1 cellular context compared by ENCODE assay signal in the genomic region with DNA sequence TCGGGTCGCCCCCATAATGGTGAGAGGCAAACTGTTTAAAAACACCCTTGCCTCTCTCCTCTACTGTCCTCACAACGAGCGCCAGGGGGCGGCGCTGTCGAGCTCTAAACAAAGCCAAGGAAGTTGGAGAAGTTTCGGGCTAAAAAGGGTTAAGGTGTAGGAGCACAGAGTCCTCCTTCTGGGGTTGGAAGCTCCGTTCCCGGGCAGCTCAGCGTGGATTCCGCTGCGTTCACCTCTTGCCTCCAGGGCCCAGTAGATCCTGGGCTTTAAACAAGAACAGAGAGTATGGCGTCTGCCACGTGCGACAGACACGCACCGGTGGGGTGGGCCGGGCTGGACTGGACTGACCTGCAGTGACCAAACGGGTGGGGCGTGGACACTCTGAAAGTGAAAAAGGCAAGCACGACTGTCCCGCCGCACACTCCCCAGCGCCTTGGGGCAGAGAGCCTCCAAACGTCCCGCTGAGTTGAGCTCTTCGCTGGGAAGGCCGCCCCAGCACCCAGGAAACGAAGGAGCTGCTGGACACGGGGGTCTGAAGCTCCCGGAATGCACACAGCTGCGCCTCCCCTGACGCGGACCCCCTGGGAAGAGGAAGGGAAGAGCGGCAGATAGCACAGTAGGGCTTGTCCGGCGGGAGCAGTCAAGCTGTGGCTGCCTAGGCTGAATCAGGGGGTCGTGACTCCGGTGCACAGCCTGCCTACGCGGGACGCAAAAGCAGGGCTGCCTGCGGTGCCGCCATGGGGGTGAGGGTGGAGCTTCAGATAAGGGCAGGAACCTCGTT.
TF ChIP-seq lines count a peak whose summit lies in the region.

No MANE protein-coding gene starts in this region.

TF ChIP-seq in K562, 482 proteins besides CTCF, POLR2A, EP300 and RAD21 (continued from another document and continues in another):
- TF ChIP-seq, protein P1, sequence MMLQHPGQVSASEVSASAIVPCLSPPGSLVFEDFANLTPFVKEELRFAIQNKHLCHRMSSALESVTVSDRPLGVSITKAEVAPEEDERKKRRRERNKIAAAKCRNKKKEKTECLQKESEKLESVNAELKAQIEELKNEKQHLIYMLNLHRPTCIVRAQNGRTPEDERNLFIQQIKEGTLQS (IDR thresholded peaks at IDR 0.05), result no peak
- TF ChIP-seq, protein P1 (CRISPR knock-in tag; conservative IDR thresholded peaks at IDR 0.05), result no peak
- TF ChIP-seq NR2C1 (IDR thresholded peaks at IDR 0.05) (no peak), NR2C1 (tag; IDR thresholded peaks at IDR 0.05) (0 out of 2 replicates have a peak, but pooled peaks have one; percentile 35), HDAC3 (IDR thresholded peaks at IDR 0.05; ENCODE audit: borderline replicate concordance, partially characterized antibody) (no peak), JUN (IDR thresholded peaks at IDR 0.05; ENCODE audit: borderline replicate concordance, low read depth, low read length) (peak; percentile 11; the same call in 1 of the 2 replicates), JUN (CRISPR knock-in tag; IDR thresholded peaks at IDR 0.05; ENCODE audit: borderline replicate concordance) (no peak), MCM5 (IDR thresholded peaks at IDR 0.05; ENCODE audit: low read depth) (no peak), NFE2L1 (tag; IDR thresholded peaks at IDR 0.05; ENCODE audit: borderline replicate concordance, low read depth) (no peak), RBM17 (IDR thresholded peaks at IDR 0.05; ENCODE audit: borderline replicate concordance, low read depth, low read length) (no peak), PTBP1 (IDR thresholded peaks at IDR 0.05; ENCODE audit: low read depth, low read length) (no peak), ZNF436 (CRISPR knock-in tag; IDR thresholded peaks at IDR 0.05) (no peak), NFE2 (IDR thresholded peaks at IDR 0.05; ENCODE audit: low read depth) (no peak), ZNF212 (CRISPR knock-in tag; IDR thresholded peaks at IDR 0.05) (no peak), ZNF77 (CRISPR knock-in tag; IDR thresholded peaks at IDR 0.05) (no peak), TGIF2 (CRISPR knock-in tag; IDR thresholded peaks at IDR 0.05) (no peak), CCNT2 (IDR thresholded peaks at IDR 0.05; ENCODE audit: borderline replicate concordance, extremely low read depth, insufficient read length, low read depth, low read length) (no peak), ZNF408 (CRISPR knock-in tag; IDR thresholded peaks at IDR 0.05; ENCODE audit: low read depth) (no peak), ZSCAN29 (IDR thresholded peaks at IDR 0.05) (no peak), XRCC4 (IDR thresholded peaks at IDR 0.05; ENCODE audit: extremely low read depth, insufficient read depth, insufficient read length) (no peak), NR2C2 (CRISPR knock-in tag; IDR thresholded peaks at IDR 0.05) (no peak), NR2C2 (tag; IDR thresholded peaks at IDR 0.05) (peak; percentile 60), SMAD3 (CRISPR knock-in tag; conservative IDR thresholded peaks at IDR 0.05) (no peak), RBM22 (IDR thresholded peaks at IDR 0.05; ENCODE audit: low read depth, low read length, poor library complexity, severe bottlenecking) (no peak), SAFB2 (IDR thresholded peaks at IDR 0.05; ENCODE audit: borderline replicate concordance, low read depth, low read length, severe bottlenecking) (no peak), OTX1 (CRISPR knock-in tag; IDR thresholded peaks at IDR 0.05) (no peak), SLC30A9 (CRISPR knock-in tag; IDR thresholded peaks at IDR 0.05) (no peak), CREB1 (IDR thresholded peaks at IDR 0.05) (no peak), CREB1 (CRISPR knock-in tag; IDR thresholded peaks at IDR 0.05) (no peak), SMARCA4 (IDR thresholded peaks at IDR 0.05) (no peak), ZFX (CRISPR knock-in tag; IDR thresholded peaks at IDR 0.05) (peak; percentile 76)
- TF ChIP-seq, protein P2, sequence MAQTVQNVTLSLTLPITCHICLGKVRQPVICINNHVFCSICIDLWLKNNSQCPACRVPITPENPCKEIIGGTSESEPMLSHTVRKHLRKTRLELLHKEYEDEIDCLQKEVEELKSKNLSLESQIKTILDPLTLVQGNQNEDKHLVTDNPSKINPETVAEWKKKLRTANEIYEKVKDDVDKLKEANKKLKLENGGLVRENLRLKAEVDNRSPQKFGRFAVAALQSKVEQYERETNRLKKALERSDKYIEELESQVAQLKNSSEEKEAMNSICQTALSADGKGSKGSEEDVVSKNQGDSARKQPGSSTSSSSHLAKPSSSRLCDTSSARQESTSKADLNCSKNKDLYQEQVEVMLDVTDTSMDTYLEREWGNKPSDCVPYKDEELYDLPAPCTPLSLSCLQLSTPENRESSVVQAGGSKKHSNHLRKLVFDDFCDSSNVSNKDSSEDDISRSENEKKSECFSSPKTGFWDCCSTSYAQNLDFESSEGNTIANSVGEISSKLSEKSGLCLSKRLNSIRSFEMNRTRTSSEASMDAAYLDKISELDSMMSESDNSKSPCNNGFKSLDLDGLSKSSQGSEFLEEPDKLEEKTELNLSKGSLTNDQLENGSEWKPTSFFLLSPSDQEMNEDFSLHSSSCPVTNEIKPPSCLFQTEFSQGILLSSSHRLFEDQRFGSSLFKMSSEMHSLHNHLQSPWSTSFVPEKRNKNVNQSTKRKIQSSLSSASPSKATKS (CRISPR knock-in tag; IDR thresholded peaks at IDR 0.05), result no peak
- TF ChIP-seq, protein P3, sequence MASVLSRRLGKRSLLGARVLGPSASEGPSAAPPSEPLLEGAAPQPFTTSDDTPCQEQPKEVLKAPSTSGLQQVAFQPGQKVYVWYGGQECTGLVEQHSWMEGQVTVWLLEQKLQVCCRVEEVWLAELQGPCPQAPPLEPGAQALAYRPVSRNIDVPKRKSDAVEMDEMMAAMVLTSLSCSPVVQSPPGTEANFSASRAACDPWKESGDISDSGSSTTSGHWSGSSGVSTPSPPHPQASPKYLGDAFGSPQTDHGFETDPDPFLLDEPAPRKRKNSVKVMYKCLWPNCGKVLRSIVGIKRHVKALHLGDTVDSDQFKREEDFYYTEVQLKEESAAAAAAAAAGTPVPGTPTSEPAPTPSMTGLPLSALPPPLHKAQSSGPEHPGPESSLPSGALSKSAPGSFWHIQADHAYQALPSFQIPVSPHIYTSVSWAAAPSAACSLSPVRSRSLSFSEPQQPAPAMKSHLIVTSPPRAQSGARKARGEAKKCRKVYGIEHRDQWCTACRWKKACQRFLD (CRISPR knock-in tag; IDR thresholded peaks at IDR 0.05), result no peak
- TF ChIP-seq, protein P4, sequence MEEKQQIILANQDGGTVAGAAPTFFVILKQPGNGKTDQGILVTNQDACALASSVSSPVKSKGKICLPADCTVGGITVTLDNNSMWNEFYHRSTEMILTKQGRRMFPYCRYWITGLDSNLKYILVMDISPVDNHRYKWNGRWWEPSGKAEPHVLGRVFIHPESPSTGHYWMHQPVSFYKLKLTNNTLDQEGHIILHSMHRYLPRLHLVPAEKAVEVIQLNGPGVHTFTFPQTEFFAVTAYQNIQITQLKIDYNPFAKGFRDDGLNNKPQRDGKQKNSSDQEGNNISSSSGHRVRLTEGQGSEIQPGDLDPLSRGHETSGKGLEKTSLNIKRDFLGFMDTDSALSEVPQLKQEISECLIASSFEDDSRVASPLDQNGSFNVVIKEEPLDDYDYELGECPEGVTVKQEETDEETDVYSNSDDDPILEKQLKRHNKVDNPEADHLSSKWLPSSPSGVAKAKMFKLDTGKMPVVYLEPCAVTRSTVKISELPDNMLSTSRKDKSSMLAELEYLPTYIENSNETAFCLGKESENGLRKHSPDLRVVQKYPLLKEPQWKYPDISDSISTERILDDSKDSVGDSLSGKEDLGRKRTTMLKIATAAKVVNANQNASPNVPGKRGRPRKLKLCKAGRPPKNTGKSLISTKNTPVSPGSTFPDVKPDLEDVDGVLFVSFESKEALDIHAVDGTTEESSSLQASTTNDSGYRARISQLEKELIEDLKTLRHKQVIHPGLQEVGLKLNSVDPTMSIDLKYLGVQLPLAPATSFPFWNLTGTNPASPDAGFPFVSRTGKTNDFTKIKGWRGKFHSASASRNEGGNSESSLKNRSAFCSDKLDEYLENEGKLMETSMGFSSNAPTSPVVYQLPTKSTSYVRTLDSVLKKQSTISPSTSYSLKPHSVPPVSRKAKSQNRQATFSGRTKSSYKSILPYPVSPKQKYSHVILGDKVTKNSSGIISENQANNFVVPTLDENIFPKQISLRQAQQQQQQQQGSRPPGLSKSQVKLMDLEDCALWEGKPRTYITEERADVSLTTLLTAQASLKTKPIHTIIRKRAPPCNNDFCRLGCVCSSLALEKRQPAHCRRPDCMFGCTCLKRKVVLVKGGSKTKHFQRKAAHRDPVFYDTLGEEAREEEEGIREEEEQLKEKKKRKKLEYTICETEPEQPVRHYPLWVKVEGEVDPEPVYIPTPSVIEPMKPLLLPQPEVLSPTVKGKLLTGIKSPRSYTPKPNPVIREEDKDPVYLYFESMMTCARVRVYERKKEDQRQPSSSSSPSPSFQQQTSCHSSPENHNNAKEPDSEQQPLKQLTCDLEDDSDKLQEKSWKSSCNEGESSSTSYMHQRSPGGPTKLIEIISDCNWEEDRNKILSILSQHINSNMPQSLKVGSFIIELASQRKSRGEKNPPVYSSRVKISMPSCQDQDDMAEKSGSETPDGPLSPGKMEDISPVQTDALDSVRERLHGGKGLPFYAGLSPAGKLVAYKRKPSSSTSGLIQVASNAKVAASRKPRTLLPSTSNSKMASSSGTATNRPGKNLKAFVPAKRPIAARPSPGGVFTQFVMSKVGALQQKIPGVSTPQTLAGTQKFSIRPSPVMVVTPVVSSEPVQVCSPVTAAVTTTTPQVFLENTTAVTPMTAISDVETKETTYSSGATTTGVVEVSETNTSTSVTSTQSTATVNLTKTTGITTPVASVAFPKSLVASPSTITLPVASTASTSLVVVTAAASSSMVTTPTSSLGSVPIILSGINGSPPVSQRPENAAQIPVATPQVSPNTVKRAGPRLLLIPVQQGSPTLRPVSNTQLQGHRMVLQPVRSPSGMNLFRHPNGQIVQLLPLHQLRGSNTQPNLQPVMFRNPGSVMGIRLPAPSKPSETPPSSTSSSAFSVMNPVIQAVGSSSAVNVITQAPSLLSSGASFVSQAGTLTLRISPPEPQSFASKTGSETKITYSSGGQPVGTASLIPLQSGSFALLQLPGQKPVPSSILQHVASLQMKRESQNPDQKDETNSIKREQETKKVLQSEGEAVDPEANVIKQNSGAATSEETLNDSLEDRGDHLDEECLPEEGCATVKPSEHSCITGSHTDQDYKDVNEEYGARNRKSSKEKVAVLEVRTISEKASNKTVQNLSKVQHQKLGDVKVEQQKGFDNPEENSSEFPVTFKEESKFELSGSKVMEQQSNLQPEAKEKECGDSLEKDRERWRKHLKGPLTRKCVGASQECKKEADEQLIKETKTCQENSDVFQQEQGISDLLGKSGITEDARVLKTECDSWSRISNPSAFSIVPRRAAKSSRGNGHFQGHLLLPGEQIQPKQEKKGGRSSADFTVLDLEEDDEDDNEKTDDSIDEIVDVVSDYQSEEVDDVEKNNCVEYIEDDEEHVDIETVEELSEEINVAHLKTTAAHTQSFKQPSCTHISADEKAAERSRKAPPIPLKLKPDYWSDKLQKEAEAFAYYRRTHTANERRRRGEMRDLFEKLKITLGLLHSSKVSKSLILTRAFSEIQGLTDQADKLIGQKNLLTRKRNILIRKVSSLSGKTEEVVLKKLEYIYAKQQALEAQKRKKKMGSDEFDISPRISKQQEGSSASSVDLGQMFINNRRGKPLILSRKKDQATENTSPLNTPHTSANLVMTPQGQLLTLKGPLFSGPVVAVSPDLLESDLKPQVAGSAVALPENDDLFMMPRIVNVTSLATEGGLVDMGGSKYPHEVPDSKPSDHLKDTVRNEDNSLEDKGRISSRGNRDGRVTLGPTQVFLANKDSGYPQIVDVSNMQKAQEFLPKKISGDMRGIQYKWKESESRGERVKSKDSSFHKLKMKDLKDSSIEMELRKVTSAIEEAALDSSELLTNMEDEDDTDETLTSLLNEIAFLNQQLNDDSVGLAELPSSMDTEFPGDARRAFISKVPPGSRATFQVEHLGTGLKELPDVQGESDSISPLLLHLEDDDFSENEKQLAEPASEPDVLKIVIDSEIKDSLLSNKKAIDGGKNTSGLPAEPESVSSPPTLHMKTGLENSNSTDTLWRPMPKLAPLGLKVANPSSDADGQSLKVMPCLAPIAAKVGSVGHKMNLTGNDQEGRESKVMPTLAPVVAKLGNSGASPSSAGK (IDR thresholded peaks at IDR 0.05), result peak; percentile 92
- TF ChIP-seq, protein P5, sequence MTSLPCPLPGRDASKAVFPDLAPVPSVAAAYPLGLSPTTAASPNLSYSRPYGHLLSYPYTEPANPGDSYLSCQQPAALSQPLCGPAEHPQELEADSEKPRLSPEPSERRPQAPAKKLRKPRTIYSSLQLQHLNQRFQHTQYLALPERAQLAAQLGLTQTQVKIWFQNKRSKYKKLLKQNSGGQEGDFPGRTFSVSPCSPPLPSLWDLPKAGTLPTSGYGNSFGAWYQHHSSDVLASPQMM (CRISPR knock-in tag; IDR thresholded peaks at IDR 0.05), result no peak
- TF ChIP-seq, protein P6, sequence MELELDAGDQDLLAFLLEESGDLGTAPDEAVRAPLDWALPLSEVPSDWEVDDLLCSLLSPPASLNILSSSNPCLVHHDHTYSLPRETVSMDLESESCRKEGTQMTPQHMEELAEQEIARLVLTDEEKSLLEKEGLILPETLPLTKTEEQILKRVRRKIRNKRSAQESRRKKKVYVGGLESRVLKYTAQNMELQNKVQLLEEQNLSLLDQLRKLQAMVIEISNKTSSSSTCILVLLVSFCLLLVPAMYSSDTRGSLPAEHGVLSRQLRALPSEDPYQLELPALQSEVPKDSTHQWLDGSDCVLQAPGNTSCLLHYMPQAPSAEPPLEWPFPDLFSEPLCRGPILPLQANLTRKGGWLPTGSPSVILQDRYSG (tag; conservative IDR thresholded peaks at IDR 0.05; ENCODE audit: low read depth), result 0 out of 2 replicates have a peak, but pooled peaks have one; percentile 55
- TF ChIP-seq, protein P7, sequence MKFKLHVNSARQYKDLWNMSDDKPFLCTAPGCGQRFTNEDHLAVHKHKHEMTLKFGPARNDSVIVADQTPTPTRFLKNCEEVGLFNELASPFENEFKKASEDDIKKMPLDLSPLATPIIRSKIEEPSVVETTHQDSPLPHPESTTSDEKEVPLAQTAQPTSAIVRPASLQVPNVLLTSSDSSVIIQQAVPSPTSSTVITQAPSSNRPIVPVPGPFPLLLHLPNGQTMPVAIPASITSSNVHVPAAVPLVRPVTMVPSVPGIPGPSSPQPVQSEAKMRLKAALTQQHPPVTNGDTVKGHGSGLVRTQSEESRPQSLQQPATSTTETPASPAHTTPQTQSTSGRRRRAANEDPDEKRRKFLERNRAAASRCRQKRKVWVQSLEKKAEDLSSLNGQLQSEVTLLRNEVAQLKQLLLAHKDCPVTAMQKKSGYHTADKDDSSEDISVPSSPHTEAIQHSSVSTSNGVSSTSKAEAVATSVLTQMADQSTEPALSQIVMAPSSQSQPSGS (CRISPR knock-in tag; IDR thresholded peaks at IDR 0.05), result no peak
- TF ChIP-seq, protein P8, sequence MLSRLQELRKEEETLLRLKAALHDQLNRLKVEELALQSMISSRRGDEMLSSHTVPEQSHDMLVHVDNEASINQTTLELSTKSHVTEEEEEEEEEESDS (CRISPR knock-in tag; IDR thresholded peaks at IDR 0.05), result no peak
